In the genomic region with DNA sequence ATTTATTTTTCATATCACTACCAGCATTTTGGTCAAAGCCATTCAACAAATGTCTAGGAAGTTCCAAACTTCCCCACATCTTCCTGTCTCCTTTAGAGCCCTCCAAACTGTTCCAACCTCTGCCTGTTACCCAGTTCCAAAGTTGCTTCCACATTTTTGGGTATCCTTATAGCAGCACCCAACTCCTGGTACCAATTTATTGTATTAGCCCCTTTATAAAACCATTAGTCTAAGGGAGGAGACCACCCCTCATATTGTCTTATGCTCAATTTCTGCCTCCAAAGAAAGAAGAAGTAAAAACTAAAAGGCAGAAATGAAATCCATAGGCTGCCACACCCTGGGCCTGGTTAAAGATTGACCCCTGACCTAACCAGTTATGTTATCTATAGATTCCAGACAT, we compare ENCODE assay signal across 2 cellular contexts.
TF ChIP-seq lines count a peak whose summit lies in the region.
"Not testable (repeated sequence)": the region's sequence is repeated elsewhere in the genome, so short reads cannot be mapped to it uniquely, and the experiment has no call there.

No MANE protein-coding gene starts in this region.

TF ChIP-seq in HEK293, 187 proteins besides CTCF, POLR2A, EP300 and RAD21:
- peak; percentile 83 for TF ChIP-seq ZNF707 (tag by site-specific recombination; IDR thresholded peaks at IDR 0.05)

TF ChIP-seq in K562, 482 proteins besides CTCF, POLR2A, EP300 and RAD21:
- TF ChIP-seq ZNF707 (CRISPR knock-in tag; conservative IDR thresholded peaks at IDR 0.05) (peak; percentile 92), NR2C1 (IDR thresholded peaks at IDR 0.05) (0 out of 2 replicates have a peak, but pooled peaks have one; percentile 29)
- TF ChIP-seq NR2C1 (tag; IDR thresholded peaks at IDR 0.05): not testable (repeated sequence)
